ENCODE assay signal across 9 cellular contexts in genomic region chr21:34635307-34635706, GRCh38. TPM values are rescaled to one million over a fixed set of nuclear protein-coding genes. Genes with fewer than 3 reads are reported as not detected.
A peak's percentile ranks its signal among the peaks of the same experiment; 100 is the strongest.
DNase-seq lines count a peak whose midpoint lies in the region; ATAC-seq and TF ChIP-seq lines count a peak whose summit lies in the region.
"Had no signal": no experiment of that assay in that cellular context is flagged by ENCODE, and none has a peak within 500 bp of the region (broad histone marks: within the 10 kb centered on the region; RNA-seq: fewer than 3 reads in every experiment).

No MANE protein-coding gene starts in this region.

- no peak overlapping the region for H2AK9ac ChIP-seq in IMR-90 (replicated peaks; ENCODE audit: low read depth, low read length, poor library complexity)

- H3K36me3 ChIP-seq in heart right ventricle (no peaks in the 10 kb centered on the region), IMR-90 (ENCODE audit: control insufficient read depth, insufficient read depth, low read length) (no peaks in the 10 kb centered on the region), body of pancreas (replicated peaks in 1 of 2; ENCODE audit: insufficient read depth in 1 of 2, low read depth in 2 of 2) (no peaks in the 10 kb centered on the region)

- no peak overlapping the region for H3K4me3 ChIP-seq in heart right ventricle
- no peak overlapping the region for H3K4me3 ChIP-seq in IMR-90 (ENCODE audit: insufficient read depth, low read depth, low read length)
- no peak overlapping the region for H3K4me3 ChIP-seq in body of pancreas

- H4K8ac ChIP-seq in IMR-90 (ENCODE audit: low read depth in 2 of 2, low read length in 2 of 2) = no peak overlapping the region

- BruUV-seq in IMR-90 (replicated peaks; lab: Mats Ljungman, UMichigan) = no TSS peak

- no peak overlapping the region for H2BK15ac ChIP-seq in IMR-90 (ENCODE audit: low read depth, low read length)

- H3K18ac ChIP-seq in IMR-90 (ENCODE audit: low read depth, low read length) = no peak overlapping the region

- dilution Hi-C loops in IMR-90 (cut with HindIII; ENCODE audit: low sequenced_read_pairs, unreplicated experiment) = no loop called here

- no peak overlapping the region for H2BK5ac ChIP-seq in IMR-90 (ENCODE audit: low read depth, low read length, poor library complexity, severe bottlenecking)

- no peak overlapping the region for H3K4me2 ChIP-seq in IMR-90 (ENCODE audit: low read depth, low read length)

- peaks cover 0 to 22% (median 7%) of the 10 kb centered on the region in 7 donors for H3K27me3 ChIP-seq in heart right ventricle
- H3K27me3 ChIP-seq in IMR-90 (ENCODE audit: control insufficient read depth, insufficient read depth, low read length) = peaks cover 52% of the 10 kb centered on the region
- no peaks in the 10 kb centered on the region for H3K27me3 ChIP-seq in body of pancreas

- in situ Hi-C loops in IMR-90 (cut with MboI; ENCODE audit: low sequenced_read_pairs) = no loop called here

- POLR2A ChIA-PET in IMR-90 (lab: Charles Lee; ENCODE audit: unreplicated experiment) = no interaction called here

- no peak overlapping the region for H3K4ac ChIP-seq in IMR-90 (ENCODE audit: low read depth, low read length)

- 65 to 66% methylated on average over 3 of the region's 3 CpGs for WGBS in heart right ventricle, 2 donors
- WGBS in IMR-90 (ENCODE audit: extremely low coverage in 2 of 2, insufficient read length in 1 of 2), 2 experiments = 67% methylated on average over 1 of the region's 3 CpGs; no CpG with 5 or more reads in 1 of the 2 experiments
- 69 to 75% methylated on average over 3 of the region's 3 CpGs for WGBS in body of pancreas, 2 donors

- H3K4me1 ChIP-seq in heart right ventricle (peaks cover 0 to 6% (median 0%) of the 10 kb centered on the region in 9 donors), IMR-90 (ENCODE audit: control insufficient read depth, insufficient read depth, low read length) (no peaks in the 10 kb centered on the region), body of pancreas (no peaks in the 10 kb centered on the region)

- no peak overlapping the region for H3K23ac ChIP-seq in IMR-90 (ENCODE audit: low read depth, low read length)

- H2AFZ ChIP-seq in IMR-90 (replicated peaks; ENCODE audit: low read length, poor library complexity) = no peak overlapping the region

- no peak overlapping the region for H3K27ac ChIP-seq in heart right ventricle
- H3K27ac ChIP-seq in IMR-90 (ENCODE audit: insufficient read depth, low read length) = no peak overlapping the region
- no peak overlapping the region for H3K27ac ChIP-seq in body of pancreas

- no peaks in the 10 kb centered on the region; the same call in 1 of the 2 replicates for H4K20me1 ChIP-seq in IMR-90 (ENCODE audit: insufficient read depth, low read length)

- TF ChIP-seq CTCF in heart right ventricle (IDR thresholded peaks at IDR 0.05) = peak in 6 of 9 donors; percentile 13 to 42 (median 22)
- TF ChIP-seq CTCF in IMR-90 (conservative IDR thresholded peaks at IDR 0.05; ENCODE audit: low read depth, low read length) = 0 out of 2 replicates have a peak, but pooled peaks have one; percentile 18
- peak in 2 of 7 experiments; percentile 13 to 21 for TF ChIP-seq CTCF in body of pancreas (IDR thresholded peaks at IDR 0.05)
- no peak for TF ChIP-seq CTCF in omental fat pad (IDR thresholded peaks at IDR 0.05)

- TF ChIP-seq RAD21 in IMR-90 (IDR thresholded peaks at IDR 0.05; ENCODE audit: low read length) = no peak

- CTCF ChIA-PET in IMR-90 (lab: Yijun Ruan, JAX) = no interaction called here

- H2AK5ac ChIP-seq in IMR-90 (ENCODE audit: low read depth, low read length) = no peak overlapping the region

- H3K14ac ChIP-seq in IMR-90 (replicated peaks; ENCODE audit: low read depth, low read length) = no peak overlapping the region

- no peaks in the 10 kb centered on the region for H3K79me1 ChIP-seq in IMR-90 (ENCODE audit: low read depth in 1 of 2, low read length in 2 of 2)

- no peaks in the 10 kb centered on the region for H3K9me3 ChIP-seq in heart right ventricle
- 0 out of 2 replicates have a peak, but pooled peaks cover 2% of the 10 kb centered on the region for H3K9me3 ChIP-seq in IMR-90 (ENCODE audit: control insufficient read depth, insufficient read depth, low read length)
- no peaks in the 10 kb centered on the region for H3K9me3 ChIP-seq in body of pancreas

- no peak overlapping the region for H3K56ac ChIP-seq in IMR-90 (ENCODE audit: extremely low read depth, insufficient read depth, low read length)

- H4K5ac ChIP-seq in IMR-90 (ENCODE audit: low read depth, low read length) = no peak overlapping the region

- H3K9me1 ChIP-seq in IMR-90 (ENCODE audit: insufficient read depth, low read length) = no peaks in the 10 kb centered on the region

- H2BK20ac ChIP-seq in IMR-90 (ENCODE audit: low read depth, low read length) = no peak overlapping the region

- no peak for ATAC-seq in heart right ventricle
- no peak for ATAC-seq in left cardiac atrium
- ATAC-seq in IMR-90 (ENCODE audit: low read depth) = no peak
- no peak for ATAC-seq in GM21737 (IDR thresholded peaks at IDR 0.05; ENCODE audit: unreplicated experiment)
- no peak for ATAC-seq in body of pancreas
- ATAC-seq in omental fat pad (ENCODE audit: low FRiP score) = no peak

- TF ChIP-seq POLR2A in IMR-90 (IDR thresholded peaks at IDR 0.05; ENCODE audit: low read depth, low read length) = no peak
- no peak for TF ChIP-seq POLR2A in body of pancreas (IDR thresholded peaks at IDR 0.05)

- no peak overlapping the region for H2BK120ac ChIP-seq in IMR-90 (ENCODE audit: low read depth, low read length)

- no peak overlapping the region for H3K9ac ChIP-seq in IMR-90 (ENCODE audit: low read depth, low read length)

- H4K91ac ChIP-seq in IMR-90 (ENCODE audit: insufficient read depth, low read depth, low read length) = no peak overlapping the region

- intact Hi-C loops in heart right ventricle (cut with DNase I) (no loop called here), left cardiac atrium (cut with DNase I) (no loop called here), IMR-90 (cut with micrococcal nuclease) (no loop called here), body of pancreas (cut with DNase I) (no loop called here)

- DNase-seq in heart right ventricle (no peak), left cardiac atrium (no peak), IMR-90 (no peak), dermis blood vessel endothelial cell (peak; percentile 8), body of pancreas (no peak), omental fat pad (ENCODE audit: low spot score) (no peak)
- DNase-seq in stimulated activated CD4-positive, alpha-beta T cell treated with anti-CD3 and anti-CD28 coated beads, Interleukin-4, amount 100 ng/mL, for 24 hours = peak; percentile 12
- DNase-seq: foreskin fibroblast had no signal

TF ChIP-seq in IMR-90, 13 proteins besides CTCF, POLR2A, EP300 and RAD21 (continues in another document):
- no peak for TF ChIP-seq CEBPB (IDR thresholded peaks at IDR 0.05; ENCODE audit: low read depth, low read length)
- TF ChIP-seq RCOR1 (IDR thresholded peaks at IDR 0.05; ENCODE audit: insufficient replicate concordance, low read length) = no peak
- no peak for TF ChIP-seq MXI1 (IDR thresholded peaks at IDR 0.05; ENCODE audit: borderline replicate concordance, low read depth, low read length)
- TF ChIP-seq MAZ (IDR thresholded peaks at IDR 0.05; ENCODE audit: borderline replicate concordance, low read depth, low read length) = no peak
- TF ChIP-seq USF2 (IDR thresholded peaks at IDR 0.05; ENCODE audit: low read depth, low read length) = no peak
- TF ChIP-seq CHD1 (IDR thresholded peaks at IDR 0.05; ENCODE audit: low read depth, low read length) = no peak
- no peak for TF ChIP-seq RFX5 (IDR thresholded peaks at IDR 0.05; ENCODE audit: low read depth, low read length)
- no peak for TF ChIP-seq FOS (IDR thresholded peaks at IDR 0.05; ENCODE audit: low read depth, low read length)
- no peak for TF ChIP-seq ELK1 (IDR thresholded peaks at IDR 0.05; ENCODE audit: borderline replicate concordance, low read depth, low read length)
- TF ChIP-seq SMC3 (IDR thresholded peaks at IDR 0.05; ENCODE audit: low read depth, low read length) = no peak
- TF ChIP-seq NFE2L2 (IDR thresholded peaks at IDR 0.05; ENCODE audit: low read depth, low read length) = no peak

RNA-seq across cellular contexts. Expression of gene RCAN1, which starts 20.4 kb away (rescaled TPM):
- 100 to 1,000 TPM in 3 of 10 donors, 10 to 100 TPM in 7; 30.8 to 389 (median 62.2) TPM for total RNA-seq in heart right ventricle
- 10 to 100 TPM; 24.1 to 62.2 TPM for polyA plus RNA-seq in heart right ventricle
- total RNA-seq in left cardiac atrium = 10 to 100 TPM; 34.8 to 35.3 TPM
- total RNA-seq in IMR-90 (2012; rRNA removed) = 175 and 183 TPM in 2 replicates
- 43.0 and 53.5 TPM in 2 replicates for polyA plus RNA-seq in IMR-90 (2012; rRNA removed)
- 13.6 and 13.7 TPM in 2 replicates for polyA plus RNA-seq in IMR-90 (2012; cell fraction: cytosol; rRNA removed)
- polyA plus RNA-seq in IMR-90 (2012; cell fraction: nucleus; rRNA removed; ENCODE audit: low replicate concordance) = 32.6 and 64.1 TPM in 2 replicates
- total RNA-seq in dermis blood vessel endothelial cell = 31.8 and 45.9 TPM in 2 replicates
- total RNA-seq in body of pancreas = 10 to 100 TPM; 20.8 to 29.0 TPM
- 10 to 100 TPM; 62.6 to 73.5 (median 68.7) TPM for total RNA-seq in omental fat pad

RNA-seq across cellular contexts. Expression of gene CLIC6, which starts 33.5 kb away (rescaled TPM):
- 1 to 10 TPM in 7 of 10 donors, under 1 TPM in 3; 0.21 to 8.1 (median 3.0) TPM for total RNA-seq in heart right ventricle
- polyA plus RNA-seq in heart right ventricle = 1 to 10 TPM in 1 of 2 donors, under 1 TPM in 1; 0.71 to 2.6 TPM
- 1 to 10 TPM; 4.8 to 9.3 TPM for total RNA-seq in left cardiac atrium
- not detected in 2 replicates for total RNA-seq in IMR-90 (2012; rRNA removed)
- not detected in 2 replicates for polyA plus RNA-seq in IMR-90 (2012; rRNA removed)
- not detected in 2 replicates for polyA plus RNA-seq in IMR-90 (2012; cell fraction: cytosol; rRNA removed)
- polyA plus RNA-seq in IMR-90 (2012; cell fraction: nucleus; rRNA removed; ENCODE audit: low replicate concordance) = not detected in 2 replicates
- not detected in 2 replicates for total RNA-seq in dermis blood vessel endothelial cell
- 1 to 10 TPM in 1 of 2 donors, under 1 TPM in 1; 0.99 to 1.8 TPM for total RNA-seq in body of pancreas
- total RNA-seq in omental fat pad = 1 to 10 TPM in 2 of 4 donors, under 1 TPM in 2; 0.37 to 6.2 (median 1.6) TPM

Comparison
In these comparisons a context has a peak if more than half of its experiments do, and no peak if none do; other contexts are left out.
1. DNase-seq: peak in dermis blood vessel endothelial cell (single experiment) and stimulated activated CD4-positive, alpha-beta T cell treated with anti-CD3 and anti-CD28 coated beads, Interleukin-4, amount 100 ng/mL, for 24 hours (single experiment); none in heart right ventricle (0 of 2), left cardiac atrium (single experiment), IMR-90 (single experiment), body of pancreas (0 of 4) and omental fat pad (single experiment).
2. CTCF ChIP-seq: peak in heart right ventricle (6 of 9) and IMR-90 (single experiment); none in omental fat pad (0 of 3).